In genomic region chr17:7992516-7992915, GRCh38 we compare ENCODE assay signal across 21 cellular contexts. TPM values are rescaled to one million over a fixed set of nuclear protein-coding genes. Genes with fewer than 3 reads are reported as not detected.
A peak's percentile ranks its signal among the peaks of the same experiment; 100 is the strongest.
DNase-seq lines count a peak whose midpoint lies in the region; ATAC-seq, FAIRE-seq and TF ChIP-seq lines count a peak whose summit lies in the region.
"Had no signal": no experiment of that assay in that cellular context is flagged by ENCODE, and none has a peak within 500 bp of the region (broad histone marks: within the 10 kb centered on the region; RNA-seq: fewer than 3 reads in every experiment).

No MANE protein-coding gene starts in this region.

- H3K36me3 Mint-ChIP-seq in activated CD8-positive, alpha-beta T cell treated with anti-CD3 and anti-CD28 coated beads for 36 hours (ENCODE audit: low read depth) = no peaks in the 10 kb centered on the region

- H3K27ac Mint-ChIP-seq in activated CD8-positive, alpha-beta T cell treated with anti-CD3 and anti-CD28 coated beads for 36 hours = no peak overlapping the region

- no peaks in the 10 kb centered on the region for H3K9me3 Mint-ChIP-seq in activated CD8-positive, alpha-beta T cell treated with anti-CD3 and anti-CD28 coated beads for 36 hours

- H2AFZ ChIP-seq in osteoblast (ENCODE audit: low read length) = no peak overlapping the region

- H3K27me3 ChIP-seq in bronchial epithelial cell (ENCODE audit: control insufficient read depth, insufficient read depth, low read length) (no peaks in the 10 kb centered on the region), osteoblast (ENCODE audit: insufficient read depth, low read length) (no peaks in the 10 kb centered on the region)
- H3K27me3 ChIP-seq: breast epithelium had no signal

- peaks cover 27% of the 10 kb centered on the region for H3K4me1 Mint-ChIP-seq in activated CD8-positive, alpha-beta T cell treated with anti-CD3 and anti-CD28 coated beads for 36 hours (ENCODE audit: low read depth)

- H3K4me3 ChIP-seq in bronchial epithelial cell (ENCODE audit: low read depth, low read length) = no peak overlapping the region
- no peak overlapping the region for H3K4me3 ChIP-seq in osteoblast (ENCODE audit: insufficient read depth, low read length)
- no peak overlapping the region for H3K4me3 ChIP-seq in kidney (ENCODE audit: low read length in 2 of 2)
- H3K4me3 ChIP-seq: breast epithelium, spleen, stomach had no signal

- H3K4me2 ChIP-seq in osteoblast (ENCODE audit: insufficient read depth, low read length) = no peak overlapping the region

- no peaks in the 10 kb centered on the region for H3K79me2 ChIP-seq in osteoblast (ENCODE audit: insufficient read depth, low read length)

- POLR2A ChIA-PET in activated CD8-positive, alpha-beta T cell treated with anti-CD3 and anti-CD28 coated beads for 36 hours (lab: Charles Lee) = interaction anchor here (1.1 to 1.9 kb wide), 2 partner anchors 76 to 80 kb away, joined by 3 to 5 read pairs; partner anchors contain the start of gene RNF227

- DNase-seq in Daoy (ENCODE audit: low read depth) (peak; percentile 42), M059J (ENCODE audit: low read depth) (peak; percentile 84), bronchial epithelial cell (ENCODE audit: low read depth) (peak; percentile 99), osteoblast (ENCODE audit: insufficient read length, low spot score, missing footprints) (peak; percentile 72), NCI-H146 (lab: John Stamatoyannopoulos, UW) (no peak), kidney (no peak)
- no peak for DNase-seq in activated CD8-positive, alpha-beta T cell treated with anti-CD3 and anti-CD28 coated beads for 36 hours
- DNase-seq: activated gamma-delta T cell treated with Interleukin-2 at 50 U/mL for 16 hours; DMS79 treated with DMSO at 0.1 percent for 48 hours; effector CD4-positive, alpha-beta T cell; foreskin melanocyte; NCI-H1092; NCI-H2227 treated with DMSO at 0.1 percent for 48 hours; spleen; stomach; WERI-Rb-1 had no signal

- no peaks in the 10 kb centered on the region for H4K20me1 ChIP-seq in osteoblast (ENCODE audit: insufficient read depth, low read length)

- H3K9me3 ChIP-seq in osteoblast (ENCODE audit: low read depth, low read length) (no peaks in the 10 kb centered on the region), kidney (ENCODE audit: control insufficient read depth in 1 of 2, low read length in 2 of 2) (no peaks in the 10 kb centered on the region)
- H3K9me3 ChIP-seq: breast epithelium, spleen, stomach had no signal

- H3K4me1 ChIP-seq in osteoblast (ENCODE audit: insufficient read depth, low read length) (peaks cover 6% of the 10 kb centered on the region), kidney (ENCODE audit: control insufficient read depth in 1 of 2, insufficient read depth in 1 of 2, low read depth in 1 of 2, low read length in 2 of 2) (peaks cover 0 to 3% of the 10 kb centered on the region in 2 donors)
- H3K4me1 ChIP-seq: breast epithelium had no signal

- no peak overlapping the region for H3K4me3 Mint-ChIP-seq in activated CD8-positive, alpha-beta T cell treated with anti-CD3 and anti-CD28 coated beads for 36 hours

- H3K27ac ChIP-seq in osteoblast (ENCODE audit: low read depth, low read length) (no peak overlapping the region), kidney (ENCODE audit: low read depth in 2 of 2, low read length in 2 of 2) (no peak overlapping the region)
- H3K27ac ChIP-seq: breast epithelium, spleen, stomach, WERI-Rb-1 had no signal

- no peak overlapping the region for H3K9ac ChIP-seq in kidney (ENCODE audit: low read length in 2 of 2)

- TF ChIP-seq CTCF in bronchial epithelial cell (IDR thresholded peaks at IDR 0.05; ENCODE audit: insufficient read depth, low read length, severe bottlenecking) (no peak), osteoblast (IDR thresholded peaks at IDR 0.05; ENCODE audit: extremely low read depth, low read depth, low read length) (no peak), kidney (IDR thresholded peaks at IDR 0.05; ENCODE audit: borderline replicate concordance, extremely low read depth, insufficient read depth) (no peak)
- TF ChIP-seq CTCF in activated CD8-positive, alpha-beta T cell treated with anti-CD3 and anti-CD28 coated beads for 36 hours (IDR thresholded peaks at IDR 0.05) = no peak

- peak; percentile 86 for FAIRE-seq in bronchial epithelial cell (lab: Jason Lieb, UNC)
- no peak for FAIRE-seq in kidney (lab: Jason Lieb, UNC)
- FAIRE-seq: GM12892 had no signal

- H3K36me3 ChIP-seq in bronchial epithelial cell (ENCODE audit: control insufficient read depth, insufficient read depth, low read length) = no peaks in the 10 kb centered on the region
- H3K36me3 ChIP-seq in osteoblast (ENCODE audit: insufficient read depth, low read length) = no peaks in the 10 kb centered on the region
- no peaks in the 10 kb centered on the region for H3K36me3 ChIP-seq in kidney (ENCODE audit: control insufficient read depth in 1 of 2, insufficient read depth in 2 of 2, low read length in 2 of 2)
- H3K36me3 ChIP-seq: breast epithelium, spleen, stomach, WERI-Rb-1 had no signal

- CTCF ChIA-PET in activated CD8-positive, alpha-beta T cell treated with anti-CD3 and anti-CD28 coated beads for 36 hours (lab: Charles Lee) = interaction anchor here (0.6 to 11.6 kb wide), 13 partner anchors 9 to 249 kb away, joined by 3 to 214 read pairs (median 4); partner anchors contain the start of gene RNF227

- intact Hi-C loops in activated CD8-positive, alpha-beta T cell treated with anti-CD3 and anti-CD28 coated beads for 36 hours (cut with micrococcal nuclease) = no loop called here
- intact Hi-C loops in kidney (cut with DNase I) = no loop called here

- H3K27me3 Mint-ChIP-seq in activated CD8-positive, alpha-beta T cell treated with anti-CD3 and anti-CD28 coated beads for 36 hours = peaks cover 2% of the 10 kb centered on the region

- ATAC-seq in activated CD8-positive, alpha-beta T cell treated with anti-CD3 and anti-CD28 coated beads for 36 hours = no peak
- ATAC-seq in GM18907 (IDR thresholded peaks at IDR 0.05; ENCODE audit: unreplicated experiment) = no peak

RNA-seq across cellular contexts. Expression of gene GUCY2D, which starts 9.9 kb away (rescaled TPM):
- under 0.01 TPM in 1 of 2 replicates, not detected in the other for total RNA-seq in Daoy (2014; rRNA removed; shearing (Covaris generic))
- not detected in 2 replicates for total RNA-seq in M059J (2014; rRNA removed; shearing (Covaris generic))
- total RNA-seq in bronchial epithelial cell (0.13 TPM in 1 of 2 replicates, not detected in the other), osteoblast (not detected in 2 replicates), kidney (0.19 TPM)
- not detected for total RNA-seq in activated CD8-positive, alpha-beta T cell treated with anti-CD3 and anti-CD28 coated beads for 36 hours
- 0.24 TPM for polyA plus RNA-seq in kidney (ENCODE audit: insufficient read depth, low read depth, low replicate concordance)
- total RNA-seq: activated CD8-positive, alpha-beta memory T cell treated with anti-CD3 and anti-CD28 coated beads for 36 hours; stomach had no signal

RNA-seq across cellular contexts. Expression of gene ALOX15B, which starts 46.3 kb away (rescaled TPM):
- total RNA-seq in Daoy (2014; rRNA removed; shearing (Covaris generic)) = not detected in 2 replicates
- not detected in 2 replicates for total RNA-seq in M059J (2014; rRNA removed; shearing (Covaris generic))
- total RNA-seq in bronchial epithelial cell (5.8 and 20.6 TPM in 2 replicates), osteoblast (under 0.01 TPM in 2 replicates), kidney (8.0 TPM)
- total RNA-seq in activated CD8-positive, alpha-beta T cell treated with anti-CD3 and anti-CD28 coated beads for 36 hours = under 1 TPM in 1 of 2 experiments, not detected in 1; 0.16 TPM
- 0.15 TPM for polyA plus RNA-seq in kidney (ENCODE audit: insufficient read depth, low read depth, low replicate concordance)
- total RNA-seq: activated CD8-positive, alpha-beta memory T cell treated with anti-CD3 and anti-CD28 coated beads for 36 hours had no signal
- polyA plus RNA-seq: BJ had no signal

Comparison
In these comparisons a context has a peak if more than half of its experiments do, and no peak if none do; other contexts are left out.
1. DNase-seq: peak in Daoy (single experiment), M059J (single experiment), bronchial epithelial cell (single experiment) and osteoblast (single experiment); none in NCI-H146 (single experiment), activated CD8-positive, alpha-beta T cell treated with anti-CD3 and anti-CD28 coated beads for 36 hours (single experiment) and kidney (single experiment).